Comparison of ENCODE assay signal across 8 cellular contexts in the genomic region with DNA sequence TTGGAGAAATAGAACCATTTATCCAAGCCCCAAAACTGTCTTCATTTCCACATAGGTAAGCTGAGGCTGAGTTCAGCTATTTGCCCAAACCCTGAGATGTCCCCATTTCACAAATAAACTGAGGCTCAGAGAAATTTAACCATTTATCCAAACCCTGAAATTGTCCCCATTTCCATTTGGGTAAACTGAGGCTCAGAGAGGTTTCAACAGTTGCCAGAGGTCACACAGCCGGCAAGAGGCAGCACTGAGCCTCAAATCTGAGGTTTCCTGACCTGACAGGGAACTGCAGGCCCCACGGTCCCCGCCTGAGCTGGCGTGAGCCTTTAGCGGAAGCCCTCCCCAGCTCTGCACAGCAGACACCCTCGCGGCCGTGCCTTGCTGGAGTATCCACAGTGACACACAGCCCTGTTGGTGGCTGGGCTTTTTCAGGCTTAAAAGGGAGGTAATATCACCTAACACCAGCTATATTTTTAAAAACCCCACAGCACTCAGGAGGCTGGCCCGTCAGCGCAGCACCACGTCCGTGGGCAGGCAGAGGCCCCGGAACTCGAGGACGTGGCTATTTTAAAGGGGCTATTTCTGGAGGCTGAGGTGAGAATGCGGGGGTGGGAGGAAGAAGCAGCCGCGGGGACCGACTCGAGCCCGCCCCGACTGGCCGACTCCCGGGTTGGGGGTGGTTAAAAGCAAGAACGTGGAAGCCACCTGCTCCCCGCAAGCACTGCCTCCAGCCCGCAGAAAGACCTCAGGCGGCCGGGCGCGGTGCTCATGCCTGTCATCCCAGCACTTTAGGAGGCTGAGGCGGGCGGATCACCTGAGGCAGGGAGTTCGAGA.
A peak's percentile ranks its signal among the peaks of the same experiment; 100 is the strongest.
DNase-seq lines count a peak whose midpoint lies in the region; ATAC-seq and TF ChIP-seq lines count a peak whose summit lies in the region.

No MANE protein-coding gene starts in this region.

- ATAC-seq in HG02623 (IDR thresholded peaks at IDR 0.05; ENCODE audit: unreplicated experiment) (peak; percentile 48), GM21737 (IDR thresholded peaks at IDR 0.05; ENCODE audit: unreplicated experiment) (no peak), GM21423 (IDR thresholded peaks at IDR 0.05; ENCODE audit: unreplicated experiment) (no peak)

- DNase-seq in GM13976 (ENCODE audit: low spot score) (peak; percentile 92), SKM-1 (lab: John Stamatoyannopoulos, UW; ENCODE audit: unreplicated experiment) (peak; percentile 17), middle frontal gyrus (ENCODE audit: extremely low spot score, low spot score) (peak; percentile 20), SW 1271 (lab: John Stamatoyannopoulos, UW) (no peak), NCI-H1417 treated with DMSO at 0.1 percent for 48 hours (lab: John Stamatoyannopoulos, UW) (no peak)

- in situ Hi-C loops in GM13976 (cut with MboI; ENCODE audit: low sequenced_read_pairs, unreplicated experiment) = no loop called here

- peak; percentile 13 for TF ChIP-seq CTCF in GM13976 (IDR thresholded peaks at IDR 0.05; ENCODE audit: borderline replicate concordance, control extremely low read depth, extremely low read depth, insufficient read depth, missing control alignments)

Comparison
In these comparisons a context has a peak if more than half of its experiments do, and no peak if none do; other contexts are left out.
1. DNase-seq: peak in GM13976 (single experiment), SKM-1 (single experiment) and middle frontal gyrus (single experiment); none in SW 1271 (0 of 2) and NCI-H1417 treated with DMSO at 0.1 percent for 48 hours (single experiment).